29 cellular contexts compared by ENCODE assay signal in the genomic region with DNA sequence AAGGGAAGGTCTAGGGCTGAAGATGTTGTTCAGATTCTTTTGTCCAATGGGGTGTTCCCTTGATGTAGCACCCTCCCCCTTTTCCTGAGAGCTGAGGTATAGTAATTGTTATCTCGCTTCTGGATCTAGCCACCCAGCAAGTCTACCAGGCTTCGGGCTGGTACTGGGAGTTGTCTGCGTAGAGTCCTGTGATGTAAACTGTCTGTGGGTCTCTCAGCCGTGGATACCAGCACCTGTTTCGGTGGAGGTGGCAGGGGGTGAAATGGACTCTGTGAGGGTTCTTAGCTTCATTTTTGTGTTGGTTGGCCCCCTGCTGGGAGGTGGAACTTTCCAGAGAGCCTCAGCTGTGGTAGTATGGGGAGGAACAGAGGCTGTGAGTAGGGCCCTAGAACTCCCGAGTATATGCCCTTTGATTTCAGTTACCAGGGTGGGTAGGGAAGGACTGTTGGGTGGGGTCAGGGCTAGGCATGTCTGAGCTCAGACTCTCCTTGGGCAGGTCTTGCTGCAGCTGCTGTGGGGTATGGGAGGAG.
"Had no signal": no experiment of that assay in that cellular context is flagged by ENCODE, and none has a peak within 500 bp of the region (broad histone marks: within the 10 kb centered on the region; RNA-seq: fewer than 3 reads in every experiment).

No MANE protein-coding gene starts in this region.

- H3K4me3 Mint-ChIP-seq: stimulated activated effector memory CD8-positive, alpha-beta T cell treated with anti-CD3 and anti-CD28 coated beads, Interleukin-12 subunit alpha, Interleukin-12 subunit beta, amount 100 ng/mL, for 72 hours; stimulated activated memory B cell treated with anti-CD40 and anti-IgM and Interleukin-4, amounts not matched to agents 10 μg/mL and 1 μg/mL and 100 μg/mL, for 72 hours; stimulated activated naive B cell treated with anti-CD40 and anti-IgM and Interleukin-4, amounts not matched to agents 10 μg/mL and 1 μg/mL and 100 μg/mL, for 72 hours; stimulated activated naive CD8-positive, alpha-beta T cell treated with anti-CD3 and anti-CD28 coated beads, Interleukin-15, amount 100 ng/mL, for 72 hours; stimulated activated naive CD8-positive, alpha-beta T cell treated with anti-CD3 and anti-CD28 coated beads, Interleukin-15, Interleukin-2, amounts not matched to agents 100 ng/mL and 50 ng/mL, for 24 hours; type B pancreatic cell had no signal

- ATAC-seq: stimulated activated effector memory CD8-positive, alpha-beta T cell treated with anti-CD3 and anti-CD28 coated beads, Interleukin-12 subunit alpha, Interleukin-12 subunit beta, amount 100 ng/mL, for 72 hours; stimulated activated memory B cell treated with anti-CD40 and anti-IgM and Interleukin-4, amounts not matched to agents 10 μg/mL and 1 μg/mL and 100 μg/mL, for 72 hours; stimulated activated naive B cell treated with anti-CD40 and anti-IgM and Interleukin-4, amounts not matched to agents 10 μg/mL and 1 μg/mL and 100 μg/mL, for 72 hours; stimulated activated naive CD8-positive, alpha-beta T cell treated with anti-CD3 and anti-CD28 coated beads, Interleukin-15, amount 100 ng/mL, for 72 hours; stimulated activated naive CD8-positive, alpha-beta T cell treated with anti-CD3 and anti-CD28 coated beads, Interleukin-15, Interleukin-2, amounts not matched to agents 100 U/mL and 50 U/mL, for 24 hours; upper lobe of right lung had no signal

- H3K4me1 Mint-ChIP-seq: stimulated activated effector memory CD8-positive, alpha-beta T cell treated with anti-CD3 and anti-CD28 coated beads, Interleukin-12 subunit alpha, Interleukin-12 subunit beta, amount 100 ng/mL, for 72 hours; stimulated activated memory B cell treated with anti-CD40 and anti-IgM and Interleukin-4, amounts not matched to agents 10 μg/mL and 1 μg/mL and 100 μg/mL, for 72 hours; stimulated activated naive B cell treated with anti-CD40 and anti-IgM and Interleukin-4, amounts not matched to agents 10 μg/mL and 1 μg/mL and 100 μg/mL, for 72 hours; stimulated activated naive CD8-positive, alpha-beta T cell treated with anti-CD3 and anti-CD28 coated beads, Interleukin-15, amount 100 ng/mL, for 72 hours had no signal

- H3K36me3 ChIP-seq: stomach, suprapubic skin, thoracic aorta, thyroid gland, tibial artery, tibial nerve, transverse colon, upper lobe of left lung, upper lobe of right lung, uterus, vagina had no signal

- H3K36me3 Mint-ChIP-seq: stimulated activated effector memory CD8-positive, alpha-beta T cell treated with anti-CD3 and anti-CD28 coated beads, Interleukin-12 subunit alpha, Interleukin-12 subunit beta, amount 100 ng/mL, for 72 hours; stimulated activated memory B cell treated with anti-CD40 and anti-IgM and Interleukin-4, amounts not matched to agents 10 μg/mL and 1 μg/mL and 100 μg/mL, for 72 hours had no signal

- H3K4me1 ChIP-seq: stomach, suprapubic skin, testis, thyroid gland, tibial artery, tibial nerve, transverse colon, upper lobe of left lung, upper lobe of right lung, uterus, vagina had no signal

- H3K9me3 ChIP-seq: testis, thyroid gland, upper lobe of right lung, uterus had no signal

- H3K27ac ChIP-seq: stomach, suprapubic skin, testis, thoracic aorta, thyroid gland, tibial artery, tibial nerve, transverse colon, upper lobe of left lung, upper lobe of right lung, uterus, vagina had no signal

- H3K27me3 Mint-ChIP-seq: stimulated activated naive B cell treated with anti-CD40 and anti-IgM and Interleukin-4, amounts not matched to agents 10 μg/mL and 1 μg/mL and 100 μg/mL, for 72 hours; stimulated activated naive CD8-positive, alpha-beta T cell treated with anti-CD3 and anti-CD28 coated beads, Interleukin-15, amount 100 ng/mL, for 72 hours; type B pancreatic cell had no signal

- H3K27me3 ChIP-seq: stomach, suprapubic skin, testis, thyroid gland, tibial artery, tibial nerve, transverse colon, upper lobe of left lung, upper lobe of right lung, uterus, vagina had no signal

- FAIRE-seq: urothelium cell line had no signal

- DNase-seq: stimulated activated CD4-positive, alpha-beta T cell treated with anti-CD3 and anti-CD28 coated beads, Interleukin-2, amount 100 ng/mL, for 48 hours; stimulated activated CD4-positive, alpha-beta T cell treated with anti-CD3 and anti-CD28 coated beads, Interleukin-4, amount 100 ng/mL, for 1 hour; stimulated activated CD4-positive, alpha-beta T cell treated with anti-CD3 and anti-CD28 coated beads, Interleukin-4, amount 100 ng/mL, for 24 hours; stimulated activated CD4-positive, alpha-beta T cell treated with anti-CD3 and anti-CD28 coated beads, Interleukin-4, amount 100 ng/mL, for 4 hours; stimulated activated CD8-positive, alpha-beta memory T cell treated with anti-CD3 and anti-CD28 coated beads, Interleukin-4, amount 100 ng/mL, for 48 hours; stimulated activated naive B cell treated with anti-CD40 and anti-IgM and Interleukin-4, amounts not matched to agents 10 μg/mL and 1 μg/mL and 100 μg/mL, for 72 hours; stimulated activated naive CD4-positive, alpha-beta T cell; stimulated activated naive CD4-positive, alpha-beta T cell treated with Interleukin-2 at 50 U/mL for 16 hours; stimulated activated naive CD8-positive, alpha-beta T cell treated with anti-CD3 and anti-CD28 coated beads, Interleukin-15, amount 100 ng/mL, for 72 hours; stimulated activated naive CD8-positive, alpha-beta T cell treated with anti-CD3 and anti-CD28 coated beads, Interleukin-15, Interleukin-2, amounts not matched to agents 100 U/mL and 50 U/mL, for 24 hours; stomach; substantia nigra; testis; thyroid gland; tibial artery; transverse colon; trophoblast cell; upper lobe of left lung; upper lobe of right lung; uterus had no signal

- H3K27ac Mint-ChIP-seq: stimulated activated effector memory CD8-positive, alpha-beta T cell treated with anti-CD3 and anti-CD28 coated beads, Interleukin-12 subunit alpha, Interleukin-12 subunit beta, amount 100 ng/mL, for 72 hours; stimulated activated memory B cell treated with anti-CD40 and anti-IgM and Interleukin-4, amounts not matched to agents 10 μg/mL and 1 μg/mL and 100 μg/mL, for 72 hours; stimulated activated naive B cell treated with anti-CD40 and anti-IgM and Interleukin-4, amounts not matched to agents 10 μg/mL and 1 μg/mL and 100 μg/mL, for 72 hours; stimulated activated naive CD8-positive, alpha-beta T cell treated with anti-CD3 and anti-CD28 coated beads, Interleukin-15, amount 100 ng/mL, for 72 hours; stimulated activated naive CD8-positive, alpha-beta T cell treated with anti-CD3 and anti-CD28 coated beads, Interleukin-15, Interleukin-2, amounts not matched to agents 100 ng/mL and 50 ng/mL, for 24 hours; type B pancreatic cell had no signal

- H3K4me3 ChIP-seq: stomach, suprapubic skin, testis, thoracic aorta, thyroid gland, tibial artery, tibial nerve, transverse colon, upper lobe of left lung, upper lobe of right lung, uterus, vagina had no signal
